In the genomic region with DNA sequence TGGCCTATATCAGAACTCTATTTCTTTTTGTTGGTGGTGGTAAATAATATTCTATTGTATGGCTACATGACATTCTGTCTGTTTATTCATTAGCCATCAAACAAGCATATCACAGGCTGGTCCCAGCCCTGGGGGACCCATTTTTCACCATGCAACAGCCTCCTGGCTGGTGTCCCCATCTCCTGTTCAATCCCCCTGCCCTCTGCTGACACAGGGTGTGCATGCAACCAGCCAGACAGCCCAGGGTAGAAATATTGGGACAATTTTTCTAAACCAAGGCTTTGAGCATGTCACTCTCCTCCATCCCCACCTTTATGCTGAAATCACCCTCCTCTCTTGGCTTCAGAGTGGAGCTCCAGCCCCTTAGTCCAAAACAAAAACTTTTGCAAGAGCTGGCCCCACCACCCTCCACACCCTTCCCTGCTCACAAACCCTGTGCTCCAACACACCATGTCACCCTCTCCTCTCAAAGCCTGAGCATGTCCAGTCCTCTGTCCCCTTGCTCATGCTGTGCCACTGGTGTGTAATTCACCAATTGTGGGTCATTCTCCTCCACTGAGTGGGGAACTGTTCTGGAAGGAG, we compare ENCODE assay signal across 17 cellular contexts.
A peak's percentile ranks its signal among the peaks of the same experiment; 100 is the strongest.
DNase-seq lines count a peak whose midpoint lies in the region; ATAC-seq, FAIRE-seq and TF ChIP-seq lines count a peak whose summit lies in the region.
"Had no signal": no experiment of that assay in that cellular context is flagged by ENCODE, and none has a peak within 500 bp of the region (broad histone marks: within the 10 kb centered on the region; RNA-seq: fewer than 3 reads in every experiment).

No MANE protein-coding gene starts in this region.

- no peaks in the 10 kb centered on the region for H3K36me3 Mint-ChIP-seq in astrocyte (ENCODE audit: low read depth, unreplicated experiment)
- H3K36me3 Mint-ChIP-seq: CD14-positive monocyte; CD8-positive, alpha-beta T cell; IgD-negative memory B cell had no signal

- no peaks in the 10 kb centered on the region for H3K36me3 ChIP-seq in right atrium auricular region
- H3K36me3 ChIP-seq in astrocyte (ENCODE audit: insufficient read depth, low read length), result no peaks in the 10 kb centered on the region

- FAIRE-seq in astrocyte (lab: Jason Lieb, UNC), result no peak
- FAIRE-seq: A204.1 had no signal

- H3K27ac Mint-ChIP-seq in astrocyte (ENCODE audit: unreplicated experiment), result peak overlapping the region; percentile 75
- H3K27ac Mint-ChIP-seq: CD14-positive monocyte; CD8-positive, alpha-beta T cell; IgD-negative memory B cell had no signal

- DNase-seq in right atrium auricular region (ENCODE audit: low spot score), result peak; percentile 48
- DNase-seq in Right ventricle myocardium superior, result no peak
- no peak for DNase-seq in astrocyte (ENCODE audit: low read depth)
- peak; percentile 62 for DNase-seq in mesenteric fat pad (ENCODE audit: low spot score)
- DNase-seq in HK-2 (ENCODE audit: unreplicated experiment), result no peak
- no peak for DNase-seq in coronary artery (ENCODE audit: low spot score)
- DNase-seq: Caco-2; CD8-positive, alpha-beta T cell; DND-41; GDM1; GOT3; KG1 had no signal

- H3K9me3 Mint-ChIP-seq in astrocyte (ENCODE audit: unreplicated experiment), result peaks cover 1% of the 10 kb centered on the region

- H4K20me1 ChIP-seq in astrocyte (ENCODE audit: insufficient read depth, low read length), result no peaks in the 10 kb centered on the region

- TF ChIP-seq CTCF in right atrium auricular region (IDR thresholded peaks at IDR 0.05), result no peak
- no peak for TF ChIP-seq CTCF in astrocyte (IDR thresholded peaks at IDR 0.05; ENCODE audit: insufficient read depth, low read depth, low read length)
- no peak for TF ChIP-seq CTCF in coronary artery (IDR thresholded peaks at IDR 0.05)

- H3K27me3 ChIP-seq in right atrium auricular region (no peaks in the 10 kb centered on the region), astrocyte (ENCODE audit: insufficient read depth, low read length) (no peaks in the 10 kb centered on the region)

- no peak for ATAC-seq in Right ventricle myocardium superior (ENCODE audit: poor library complexity)
- ATAC-seq in HG03571 (IDR thresholded peaks at IDR 0.05; ENCODE audit: unreplicated experiment), result no peak
- ATAC-seq: CD8-positive, alpha-beta T cell; HCT116 had no signal

- no peak overlapping the region for H3K4me3 ChIP-seq in right atrium auricular region
- H3K4me3 ChIP-seq in astrocyte (ENCODE audit: insufficient read depth, low read depth, low read length), result no peak overlapping the region
- no peak overlapping the region for H3K4me3 ChIP-seq in coronary artery

- H3K9ac ChIP-seq in astrocyte (ENCODE audit: low read length), result no peak overlapping the region

- intact Hi-C loops in Right ventricle myocardium superior (cut with DNase I), result no loop called here

- no peak overlapping the region for H3K4me3 Mint-ChIP-seq in astrocyte (ENCODE audit: unreplicated experiment)
- H3K4me3 Mint-ChIP-seq: CD8-positive, alpha-beta T cell; IgD-negative memory B cell had no signal

- no peak overlapping the region for H3K27ac ChIP-seq in right atrium auricular region
- no peak overlapping the region for H3K27ac ChIP-seq in astrocyte (ENCODE audit: low read depth, low read length)
- no peak overlapping the region for H3K27ac ChIP-seq in coronary artery

- H2AFZ ChIP-seq in astrocyte (ENCODE audit: low read depth, low read length), result no peak overlapping the region

- no peaks in the 10 kb centered on the region for H3K4me1 ChIP-seq in right atrium auricular region
- no peaks in the 10 kb centered on the region for H3K4me1 ChIP-seq in astrocyte (ENCODE audit: insufficient read depth, low read length)
- H3K4me1 ChIP-seq: Caco-2 had no signal

- no peak overlapping the region for H3K4me2 ChIP-seq in astrocyte (ENCODE audit: low read length)

- no peaks in the 10 kb centered on the region for H3K79me2 ChIP-seq in astrocyte (ENCODE audit: insufficient read depth, low read length)

- peaks cover 40% of the 10 kb centered on the region for H3K27me3 Mint-ChIP-seq in astrocyte (ENCODE audit: low read depth, unreplicated experiment)
- H3K27me3 Mint-ChIP-seq: IgD-negative memory B cell had no signal

- peaks cover 0 to 13% of the 10 kb centered on the region in 2 donors for H3K9me3 ChIP-seq in right atrium auricular region
- H3K9me3 ChIP-seq in astrocyte (ENCODE audit: insufficient read depth, low read depth, low read length), result peaks cover 4% of the 10 kb centered on the region

- H3K4me1 Mint-ChIP-seq in astrocyte (ENCODE audit: low read depth, unreplicated experiment), result no peaks in the 10 kb centered on the region
- H3K4me1 Mint-ChIP-seq: CD14-positive monocyte, IgD-negative memory B cell had no signal

Comparison
In these comparisons a context has a peak if more than half of its experiments do, and no peak if none do; other contexts are left out.
1. DNase-seq: peak in right atrium auricular region (single experiment) and mesenteric fat pad (single experiment); none in Right ventricle myocardium superior (single experiment), astrocyte (single experiment), HK-2 (single experiment) and coronary artery (single experiment).